ENCODE assay signal across 16 cellular contexts in genomic region chr2:231243883-231244282, GRCh38. TPM values are rescaled to one million over a fixed set of nuclear protein-coding genes. Genes with fewer than 3 reads are reported as not detected.
DNase-seq lines count a peak whose midpoint lies in the region; ATAC-seq and TF ChIP-seq lines count a peak whose summit lies in the region.
"Had no signal": no experiment of that assay in that cellular context is flagged by ENCODE, and none has a peak within 500 bp of the region (broad histone marks: within the 10 kb centered on the region; RNA-seq: fewer than 3 reads in every experiment).

No MANE protein-coding gene starts in this region.

- TF ChIP-seq POLR2A in transverse colon (IDR thresholded peaks at IDR 0.05) (no peak), sigmoid colon (IDR thresholded peaks at IDR 0.05) (no peak)

- BruUV-seq in Panc1 (replicated peaks; lab: Mats Ljungman, UMichigan), result TSS peak; percentile 31

- no peak overlapping the region for H3K4me3 Mint-ChIP-seq in nephron progenitor cell
- H3K4me3 Mint-ChIP-seq: B cell; CD4-positive, alpha-beta T cell; IgD-negative memory B cell had no signal

- H3K36me3 ChIP-seq in Panc1 (ENCODE audit: control insufficient read depth, insufficient read depth, low read length) (no peaks in the 10 kb centered on the region), colonic mucosa (no peaks in the 10 kb centered on the region), transverse colon (no peaks in the 10 kb centered on the region), sigmoid colon (peaks cover 3 to 44% (median 16%) of the 10 kb centered on the region in 4 donors)

- no peaks in the 10 kb centered on the region for H3K4me1 ChIP-seq in Panc1 (ENCODE audit: control insufficient read depth, insufficient read depth, low read length)
- H3K4me1 ChIP-seq in colonic mucosa, result peaks cover 8% of the 10 kb centered on the region
- peaks cover 8 to 51% (median 26%) of the 10 kb centered on the region in 4 donors for H3K4me1 ChIP-seq in transverse colon
- peaks cover 0 to 9% (median 0%) of the 10 kb centered on the region in 4 donors for H3K4me1 ChIP-seq in sigmoid colon

- CTCF ChIA-PET in Panc1 (lab: Charles Lee), result interaction anchor here (0.6 kb wide), 1 partner anchor 9 kb away, joined by 6 read pairs; no protein-coding TSS in a partner anchor

- peaks cover 69% of the 10 kb centered on the region for H3K36me3 Mint-ChIP-seq in nephron progenitor cell (ENCODE audit: low read depth)
- H3K36me3 Mint-ChIP-seq: IgD-negative memory B cell had no signal

- peak overlapping the region; percentile 9 for H3K27ac Mint-ChIP-seq in nephron progenitor cell
- H3K27ac Mint-ChIP-seq: B cell; CD4-positive, alpha-beta T cell had no signal

- H3K9ac ChIP-seq in colonic mucosa (ENCODE audit: low read depth in 2 of 2, low read length in 2 of 2), result no peak overlapping the region

- H3K9me3 Mint-ChIP-seq in nephron progenitor cell, result no peaks in the 10 kb centered on the region
- H3K9me3 Mint-ChIP-seq: CD4-positive, alpha-beta T cell; IgD-negative memory B cell had no signal

- ATAC-seq in Panc1, result no peak
- no peak for ATAC-seq in HG03280 (IDR thresholded peaks at IDR 0.05; ENCODE audit: unreplicated experiment)
- no peak for ATAC-seq in HG02885 (IDR thresholded peaks at IDR 0.05; ENCODE audit: poor library complexity, unreplicated experiment)
- ATAC-seq: GM12878 had no signal

- H3K9me3 ChIP-seq in Panc1 (ENCODE audit: control insufficient read depth, insufficient read depth, low read depth, low read length) (no peaks in the 10 kb centered on the region), colonic mucosa (no peaks in the 10 kb centered on the region), transverse colon (no peaks in the 10 kb centered on the region), sigmoid colon (no peaks in the 10 kb centered on the region)

- DNase-seq in Panc1 (ENCODE audit: low read depth, low spot score) (no peak), colonic mucosa (peak; percentile 61), nephron progenitor cell (no peak), transverse colon (peak; percentile 41), LoVo (ENCODE audit: low spot score) (no peak), sigmoid colon (no peak)
- DNase-seq: C1 segment of cervical spinal cord; Calu3; CD4-positive, alpha-beta T cell; DMS 273 treated with DMSO at 0.1 percent for 48 hours; HCEC 1CT had no signal

- TF ChIP-seq EP300 in transverse colon (IDR thresholded peaks at IDR 0.05; ENCODE audit: low read depth) (no peak), sigmoid colon (IDR thresholded peaks at IDR 0.05) (no peak)

- intact Hi-C loops in Panc1 (cut with micrococcal nuclease; ENCODE audit: unreplicated experiment), result no loop called here
- intact Hi-C loops in colonic mucosa (cut with DNase I), result loop anchor here (10.0 kb wide), 1 partner anchor 51 kb away; no protein-coding TSS in a partner anchor
- intact Hi-C loops in transverse colon (cut with DNase I; ENCODE audit: low total_unique reads), result no loop called here
- intact Hi-C loops in sigmoid colon (cut with DNase I), result no loop called here

- H3K27ac ChIP-seq in Panc1 (ENCODE audit: low read length) (no peak overlapping the region), colonic mucosa (peak overlapping the region; percentile 83), transverse colon (peak overlapping the region; percentile 70 to 87 (median 84)), sigmoid colon (no peak overlapping the region)

- H3K27me3 ChIP-seq in Panc1 (ENCODE audit: control insufficient read depth, insufficient read depth, low read length), result no peaks in the 10 kb centered on the region
- no peaks in the 10 kb centered on the region for H3K27me3 ChIP-seq in colonic mucosa
- H3K27me3 ChIP-seq in transverse colon, result no peaks in the 10 kb centered on the region
- H3K27me3 ChIP-seq in sigmoid colon, result no peaks in the 10 kb centered on the region

- H3K4me3 ChIP-seq in Panc1 (ENCODE audit: low read depth in 2 of 2, low read length in 2 of 2) (no peak overlapping the region), colonic mucosa (no peak overlapping the region), transverse colon (no peak overlapping the region), sigmoid colon (no peak overlapping the region)
- H3K4me3 ChIP-seq: GM12878 had no signal

- in situ Hi-C loops in Panc1 (cut with HindIII; ENCODE audit: low pct_unique_long_range_greater_than_20kb, low sequenced_read_pairs) (no loop called here), transverse colon (cut with MboI; ENCODE audit: low pct_ligation_motif_present in 1 of 4, low pct_unique_long_range_greater_than_20kb in 1 of 4, low sequenced_read_pairs in 3 of 4) (loop anchor here in 1 of 4 donors (25.0 kb wide), 1 partner anchor 168 kb away; no protein-coding TSS in a partner anchor)

- H3K4me1 Mint-ChIP-seq in nephron progenitor cell, result peaks cover 16% of the 10 kb centered on the region
- H3K4me1 Mint-ChIP-seq: B cell had no signal

- H3K27me3 Mint-ChIP-seq in nephron progenitor cell (ENCODE audit: low read depth, poor library complexity), result peaks cover 4% of the 10 kb centered on the region
- H3K27me3 Mint-ChIP-seq: B cell; CD4-positive, alpha-beta T cell; IgD-negative memory B cell had no signal

- POLR2A ChIA-PET in Panc1 (lab: Charles Lee), result interaction anchor here (0.6 kb wide), 3 partner anchors 24 to 464 kb away, joined by 4 to 6 read pairs (median 5); partner anchors contain the start of gene PTMA

- TF ChIP-seq CTCF in Panc1 (IDR thresholded peaks at IDR 0.05) (no peak), colonic mucosa (IDR thresholded peaks at IDR 0.05) (no peak), nephron progenitor cell (IDR thresholded peaks at IDR 0.05) (no peak), transverse colon (IDR thresholded peaks at IDR 0.05) (no peak), sigmoid colon (IDR thresholded peaks at IDR 0.05) (no peak)

- 44 to 57% methylated on average over 2 to 7 of the region's 7 CpGs for WGBS in transverse colon (ENCODE audit: low coverage in 1 of 2), 2 donors
- 18 to 68% methylated on average over 7 of the region's 7 CpGs for WGBS in sigmoid colon, 2 donors

RNA-seq across cellular contexts. Expression of gene ARMC9, which starts 45.5 kb away (rescaled TPM):
- total RNA-seq in Panc1 (2021; ENCODE audit: unreplicated experiment), result 42.7 TPM
- polyA plus RNA-seq in Panc1 (2012; ENCODE audit: insufficient read length), result 76.4 TPM
- 10 to 100 TPM in 1 of 2 donors, 1 to 10 TPM in 1; 9.8 to 17.2 TPM for total RNA-seq in colonic mucosa
- 10 to 100 TPM; 11.5 to 59.5 (median 14.4) TPM for total RNA-seq in transverse colon
- total RNA-seq in sigmoid colon, result 10 to 100 TPM; 24.3 to 95.3 (median 52.7) TPM
- 1 to 10 TPM; 2.4 to 8.2 (median 3.0) TPM for polyA plus RNA-seq in sigmoid colon

Comparison
In these comparisons a context has a peak if more than half of its experiments do, and no peak if none do; other contexts are left out.
1. DNase-seq: peak in colonic mucosa (single experiment) and transverse colon (single experiment); none in Panc1 (single experiment), nephron progenitor cell (single experiment), LoVo (single experiment) and sigmoid colon (single experiment).
2. H3K27ac ChIP-seq: peak in colonic mucosa (single experiment) and transverse colon (4 of 4); none in Panc1 (single experiment) and sigmoid colon (0 of 4).